Comparison of ENCODE assay signal across 10 cellular contexts in genomic region chr5:150847334-150847695, GRCh38. TPM values are rescaled to one million over a fixed set of nuclear protein-coding genes. Genes with fewer than 3 reads are reported as not detected.
DNase-seq lines count a peak whose midpoint lies in the region; ATAC-seq and TF ChIP-seq lines count a peak whose summit lies in the region.
"Had no signal": no experiment of that assay in that cellular context is flagged by ENCODE, and none has a peak within 500 bp of the region (broad histone marks: within the 10 kb centered on the region; RNA-seq: fewer than 3 reads in every experiment).

No MANE protein-coding gene starts in this region.

- in situ Hi-C loops in GM13977 (cut with MboI; ENCODE audit: low pct_unique_long_range_greater_than_20kb, low sequenced_read_pairs, unreplicated experiment), result no loop called here

- peak overlapping the region; percentile 95 for H3K27ac Mint-ChIP-seq in activated CD8-positive, alpha-beta T cell treated with anti-CD3 and anti-CD28 coated beads, Interleukin-2, amount 10 ng/mL, durations not matched to agents 7 days and 5 days
- no peak overlapping the region for H3K27ac Mint-ChIP-seq in neural progenitor cell

- intact Hi-C loops in posterior cingulate gyrus (cut with DNase I), result loop anchor here (1.0 to 2.0 kb wide), 2 partner anchors 46 to 285 kb away; no protein-coding TSS in a partner anchor

- H3K36me3 Mint-ChIP-seq in activated CD8-positive, alpha-beta T cell treated with anti-CD3 and anti-CD28 coated beads, Interleukin-2, amount 10 ng/mL, durations not matched to agents 7 days and 5 days (ENCODE audit: low read depth), result peaks cover 14% of the 10 kb centered on the region
- H3K36me3 Mint-ChIP-seq in neural progenitor cell, result no peaks in the 10 kb centered on the region

- H3K4me2 ChIP-seq in neural progenitor cell, result no peak overlapping the region

- H3K36me3 ChIP-seq in neural progenitor cell, result no peaks in the 10 kb centered on the region
- H3K36me3 ChIP-seq: gastroesophageal sphincter had no signal

- H4K20me1 ChIP-seq in neural progenitor cell (ENCODE audit: low read depth), result no peaks in the 10 kb centered on the region

- peaks cover 11% of the 10 kb centered on the region for H3K9me3 Mint-ChIP-seq in activated CD8-positive, alpha-beta T cell treated with anti-CD3 and anti-CD28 coated beads, Interleukin-2, amount 10 ng/mL, durations not matched to agents 7 days and 5 days (ENCODE audit: insufficient read depth)
- H3K9me3 Mint-ChIP-seq in neural progenitor cell, result no peaks in the 10 kb centered on the region

- DNase-seq in activated CD8-positive, alpha-beta memory T cell treated with anti-CD3 and anti-CD28 coated beads for 24 hours, result peak; percentile 57
- DNase-seq in activated CD8-positive, alpha-beta memory T cell treated with anti-CD3 and anti-CD28 coated beads, Interleukin-2, amount 50 U/mL, for 48 hours, result no peak
- DNase-seq in activated CD8-positive, alpha-beta T cell treated with anti-CD3 and anti-CD28 coated beads, Interleukin-2, amount 10 ng/mL, durations not matched to agents 7 days and 5 days, result no peak
- no peak for DNase-seq in neural progenitor cell (ENCODE audit: low spot score)
- no peak for DNase-seq in posterior cingulate gyrus
- DNase-seq in GM13977 (ENCODE audit: low spot score), result no peak

- H2AFZ ChIP-seq in neural progenitor cell (replicated peaks), result peak overlapping the region; percentile 83

- no peak overlapping the region for H3K4me3 ChIP-seq in neural progenitor cell
- H3K4me3 ChIP-seq: gastroesophageal sphincter had no signal

- H3K9ac ChIP-seq in neural progenitor cell, result no peak overlapping the region

- peaks cover 39% of the 10 kb centered on the region for H3K4me1 Mint-ChIP-seq in activated CD8-positive, alpha-beta T cell treated with anti-CD3 and anti-CD28 coated beads, Interleukin-2, amount 10 ng/mL, durations not matched to agents 7 days and 5 days (ENCODE audit: low read depth)
- peaks cover 2% of the 10 kb centered on the region for H3K4me1 Mint-ChIP-seq in neural progenitor cell

- CTCF ChIA-PET in activated CD8-positive, alpha-beta T cell treated with anti-CD3 and anti-CD28 coated beads, Interleukin-2, amount 10 ng/mL, durations not matched to agents 7 days and 5 days (lab: Charles Lee), result interaction anchor here (0.6 to 3.5 kb wide), 30 partner anchors 8 to 405 kb away, joined by 3 to 72 read pairs (median 5); partner anchors contain the start of genes DCTN4, GM2A, RBM22 and SMIM3

- H3K4me1 ChIP-seq in neural progenitor cell, result no peaks in the 10 kb centered on the region

- H3K27ac ChIP-seq in neural progenitor cell, result no peak overlapping the region
- H3K27ac ChIP-seq: gastroesophageal sphincter had no signal

- no peaks in the 10 kb centered on the region for H3F3A ChIP-seq in neural progenitor cell (ENCODE audit: low read depth)

- H3K27me3 Mint-ChIP-seq in activated CD8-positive, alpha-beta T cell treated with anti-CD3 and anti-CD28 coated beads, Interleukin-2, amount 10 ng/mL, durations not matched to agents 7 days and 5 days (ENCODE audit: low read depth), result peaks cover 3% of the 10 kb centered on the region
- peaks cover 4% of the 10 kb centered on the region for H3K27me3 Mint-ChIP-seq in neural progenitor cell (ENCODE audit: insufficient read depth, low read depth)

- H3K4me3 Mint-ChIP-seq in activated CD8-positive, alpha-beta T cell treated with anti-CD3 and anti-CD28 coated beads, Interleukin-2, amount 10 ng/mL, durations not matched to agents 7 days and 5 days, result peak overlapping the region; percentile 75
- H3K4me3 Mint-ChIP-seq in neural progenitor cell, result no peak overlapping the region

- no peaks in the 10 kb centered on the region for H3K27me3 ChIP-seq in neural progenitor cell

- peak; percentile 5 for ATAC-seq in HG02678 (IDR thresholded peaks at IDR 0.05; ENCODE audit: unreplicated experiment)
- no peak for ATAC-seq in activated CD8-positive, alpha-beta T cell treated with anti-CD3 and anti-CD28 coated beads, Interleukin-2, amount 10 ng/mL, durations not matched to agents 7 days and 5 days
- no peak for ATAC-seq in GM21528 (IDR thresholded peaks at IDR 0.05; ENCODE audit: low FRiP score, unreplicated experiment)

- no peak for TF ChIP-seq CTCF in neural progenitor cell (IDR thresholded peaks at IDR 0.05)
- no peak for TF ChIP-seq CTCF in GM13977 (IDR thresholded peaks at IDR 0.05; ENCODE audit: extremely low read depth, insufficient read depth, missing control alignments)

- H3K9me3 ChIP-seq in neural progenitor cell (ENCODE audit: low read depth), result no peaks in the 10 kb centered on the region
- H3K9me3 ChIP-seq: gastroesophageal sphincter had no signal

- H3K79me2 ChIP-seq in neural progenitor cell (ENCODE audit: low read depth), result no peaks in the 10 kb centered on the region

- POLR2A ChIA-PET in activated CD8-positive, alpha-beta T cell treated with anti-CD3 and anti-CD28 coated beads, Interleukin-2, amount 10 ng/mL, durations not matched to agents 7 days and 5 days (lab: Charles Lee), result interaction anchor here (1.4 to 2.3 kb wide), 6 partner anchors 46 to 390 kb away, joined by 4 to 52 read pairs (median 12); partner anchors contain the start of genes DCTN4, RBM22 and SMIM3

RNA-seq across cellular contexts. Expression of gene IRGM, which starts 1.0 kb away (rescaled TPM):
- total RNA-seq in activated CD8-positive, alpha-beta T cell treated with anti-CD3 and anti-CD28 coated beads, Interleukin-2, amount 10 ng/mL, durations not matched to agents 7 days and 5 days, result 1 to 10 TPM; 3.0 to 4.1 TPM
- 0.06 TPM in 1 of 2 replicates, not detected in the other for total RNA-seq in neural progenitor cell (ENCODE audit: low replicate concordance)
- total RNA-seq: gastroesophageal sphincter, osteocyte had no signal

RNA-seq across cellular contexts. Expression of gene ZNF300, which starts 57.5 kb away (rescaled TPM):
- total RNA-seq in activated CD8-positive, alpha-beta T cell treated with anti-CD3 and anti-CD28 coated beads, Interleukin-2, amount 10 ng/mL, durations not matched to agents 7 days and 5 days, result under 1 TPM; 0.45 to 0.55 TPM
- total RNA-seq in neural progenitor cell (ENCODE audit: low replicate concordance), result 17.0 and 28.8 TPM in 2 replicates

Comparison
In these comparisons a context has a peak if more than half of its experiments do, and no peak if none do; other contexts are left out.
1. RNA of gene ZNF300, which starts 57.5 kb away (total RNA-seq): 17.0 to 28.8 TPM in neural progenitor cell; 0.45 to 0.55 TPM in activated CD8-positive, alpha-beta T cell treated with anti-CD3 and anti-CD28 coated beads, Interleukin-2, amount 10 ng/mL, durations not matched to agents 7 days and 5 days; every median in the first group is over 10 times any median in the second.